In genomic region chr3:2822611-2823010, GRCh38 we compare ENCODE assay signal across 30 cellular contexts.
"Had no signal": no experiment of that assay in that cellular context is flagged by ENCODE, and none has a peak within 500 bp of the region (broad histone marks: within the 10 kb centered on the region; RNA-seq: fewer than 3 reads in every experiment).

No MANE protein-coding gene starts in this region.

- H3K27ac Mint-ChIP-seq: activated CD4-positive, alpha-beta memory T cell treated with anti-CD3 and anti-CD28 coated beads for 36 hours; activated CD4-positive, alpha-beta T cell treated with anti-CD3 and anti-CD28 coated beads for 36 hours; activated CD4-positive, alpha-beta T cell treated with anti-CD3 and anti-CD28 coated beads, Interleukin-2, amount 10 ng/mL, durations not matched to agents 24 days and 14 days; activated CD8-positive, alpha-beta memory T cell treated with anti-CD3 and anti-CD28 coated beads, Interleukin-2, amount 10 ng/mL, durations not matched to agents 7 days and 5 days; activated CD8-positive, alpha-beta T cell treated with anti-CD3 and anti-CD28 coated beads, Interleukin-2, amount 10 ng/mL, durations not matched to agents 7 days and 5 days; activated naive CD4-positive, alpha-beta T cell treated with anti-CD3 and anti-CD28 coated beads, Interleukin-2, amount 10 ng/mL, durations not matched to agents 7 days and 5 days; activated naive CD4-positive, alpha-beta T cell treated with anti-CD3 and anti-CD28 coated beads, Interleukin-2, amount 50 U/mL, for 72 hours; activated naive CD8-positive, alpha-beta T cell treated with anti-CD3 and anti-CD28 coated beads, Interleukin-2, amount 10 ng/mL, durations not matched to agents 7 days and 5 days; activated T-helper 1 cell treated with anti-CD3 and anti-CD28 coated beads, Interleukin-12 subunit alpha, Interleukin-12 subunit beta, Interleukin-2, Interleukin-4 antibody, amounts not matched to agents 30 ng/mL and 10 ng/mL and 1 ng/mL, durations not matched to agents 14 hours and 24 hours and 36 hours; activated T-helper 2 cell treated with anti-CD3 and anti-CD28 coated beads, Interferon-gamma antibody, Interleukin-2, Interleukin-4, amounts not matched to agents 10 μg/mL and 5 μg/mL and 100 μg/mL, durations not matched to agents 14 hours and 24 hours and 36 hours; dendritic cell treated with granulocyte-macrophage colony-stimulating factor and Interleukin-4, amounts not matched to agents 40 ng/mL and 50 ng/mL, for 4 days; endodermal cell had no signal

- H3K36me3 ChIP-seq: brain microvascular endothelial cell, colonic mucosa, gastrocnemius medialis had no signal

- H3K27me3 ChIP-seq: ascending aorta, brain microvascular endothelial cell, colonic mucosa, dorsolateral prefrontal cortex, foreskin keratinocyte, gastrocnemius medialis had no signal

- H3K4me3 Mint-ChIP-seq: activated CD4-positive, alpha-beta memory T cell treated with anti-CD3 and anti-CD28 coated beads for 36 hours; activated CD4-positive, alpha-beta T cell treated with anti-CD3 and anti-CD28 coated beads for 36 hours; activated CD4-positive, alpha-beta T cell treated with anti-CD3 and anti-CD28 coated beads, Interleukin-2, amount 10 ng/mL, durations not matched to agents 24 days and 14 days; activated CD8-positive, alpha-beta memory T cell treated with anti-CD3 and anti-CD28 coated beads, Interleukin-2, amount 10 ng/mL, durations not matched to agents 7 days and 5 days; activated CD8-positive, alpha-beta T cell treated with anti-CD3 and anti-CD28 coated beads, Interleukin-2, amount 10 ng/mL, durations not matched to agents 7 days and 5 days; activated naive CD4-positive, alpha-beta T cell treated with anti-CD3 and anti-CD28 coated beads, Interleukin-2, amount 10 ng/mL, durations not matched to agents 7 days and 5 days; activated naive CD8-positive, alpha-beta T cell treated with anti-CD3 and anti-CD28 coated beads, Interleukin-2, amount 10 ng/mL, durations not matched to agents 7 days and 5 days; activated T-helper 1 cell treated with anti-CD3 and anti-CD28 coated beads, Interleukin-12 subunit alpha, Interleukin-12 subunit beta, Interleukin-2, Interleukin-4 antibody, amounts not matched to agents 30 ng/mL and 10 ng/mL and 1 ng/mL, durations not matched to agents 14 hours and 24 hours and 36 hours; central memory CD8-positive, alpha-beta T cell; dendritic cell treated with granulocyte-macrophage colony-stimulating factor and Interleukin-4, amounts not matched to agents 40 ng/mL and 50 ng/mL, for 4 days; endodermal cell had no signal

- FAIRE-seq: bronchial epithelial cell had no signal

- H3K9me3 ChIP-seq: ascending aorta, colonic mucosa, gastrocnemius medialis had no signal

- H3K4me1 ChIP-seq: ascending aorta, colonic mucosa, foreskin keratinocyte, gastrocnemius medialis had no signal

- H3K36me3 Mint-ChIP-seq: activated CD4-positive, alpha-beta memory T cell treated with anti-CD3 and anti-CD28 coated beads for 36 hours; activated CD8-positive, alpha-beta memory T cell treated with anti-CD3 and anti-CD28 coated beads, Interleukin-2, amount 10 ng/mL, durations not matched to agents 7 days and 5 days; activated naive CD4-positive, alpha-beta T cell treated with anti-CD3 and anti-CD28 coated beads, Interleukin-2, amount 10 ng/mL, durations not matched to agents 7 days and 5 days; activated naive CD4-positive, alpha-beta T cell treated with anti-CD3 and anti-CD28 coated beads, Interleukin-2, amount 50 U/mL, for 72 hours; activated naive CD8-positive, alpha-beta T cell treated with anti-CD3 and anti-CD28 coated beads, Interleukin-2, amount 10 ng/mL, durations not matched to agents 7 days and 5 days had no signal

- H3K4me3 ChIP-seq: ascending aorta, colonic mucosa, dorsolateral prefrontal cortex, gastrocnemius medialis had no signal

- DNase-seq: activated CD4-positive, alpha-beta memory T cell treated with anti-CD3 and anti-CD28 coated beads for 36 hours; activated CD4-positive, alpha-beta T cell treated with anti-CD3 and anti-CD28 coated beads for 36 hours; activated CD4-positive, alpha-beta T cell treated with anti-CD3 and anti-CD28 coated beads, Interleukin-2, amount 10 ng/mL, durations not matched to agents 24 days and 14 days; activated CD4-positive, CD25-positive, alpha-beta regulatory T cell; activated CD4-positive, CD25-positive, alpha-beta regulatory T cell treated with anti-CD3 and anti-CD28 coated beads, Interleukin-2, amount 50 U/mL, for 72 hours; activated CD8-positive, alpha-beta memory T cell treated with anti-CD3 and anti-CD28 coated beads, Interleukin-2, amount 10 ng/mL, durations not matched to agents 7 days and 5 days; activated CD8-positive, alpha-beta memory T cell treated with anti-CD3 and anti-CD28 coated beads, Interleukin-2, amount 50 U/mL, for 4 hours; activated CD8-positive, alpha-beta T cell treated with anti-CD3 and anti-CD28 coated beads, Interleukin-2, amount 10 ng/mL, durations not matched to agents 7 days and 5 days; activated effector memory CD4-positive, alpha-beta T cell treated with anti-CD3 and anti-CD28 coated beads, Interleukin-2, amount 50 U/mL, for 16 hours; activated naive CD4-positive, alpha-beta T cell; activated naive CD4-positive, alpha-beta T cell treated with anti-CD3 and anti-CD28 coated beads, Interleukin-2, amount 10 ng/mL, durations not matched to agents 7 days and 5 days; activated naive CD8-positive, alpha-beta T cell treated with anti-CD3 and anti-CD28 coated beads, Interleukin-2, amount 10 ng/mL, durations not matched to agents 7 days and 5 days; activated T-cell treated with anti-CD3 and anti-CD28 coated beads, Interleukin-2, amount 50 U/mL, for 1 hour; activated T-cell treated with anti-CD3 and anti-CD28 coated beads, Interleukin-2, amount 50 U/mL, for 48 hours; brain microvascular endothelial cell; colonic mucosa; effector memory CD4-positive, alpha-beta T cell; endodermal cell; gastrocnemius medialis; T-helper 2 cell had no signal

- H3K9me3 Mint-ChIP-seq: activated CD4-positive, alpha-beta memory T cell treated with anti-CD3 and anti-CD28 coated beads for 36 hours; activated CD4-positive, alpha-beta T cell treated with anti-CD3 and anti-CD28 coated beads, Interleukin-2, amount 10 ng/mL, durations not matched to agents 24 days and 14 days; activated naive CD4-positive, alpha-beta T cell treated with anti-CD3 and anti-CD28 coated beads, Interleukin-2, amount 10 ng/mL, durations not matched to agents 7 days and 5 days; activated naive CD4-positive, alpha-beta T cell treated with anti-CD3 and anti-CD28 coated beads, Interleukin-2, amount 50 U/mL, for 72 hours; activated naive CD8-positive, alpha-beta T cell treated with anti-CD3 and anti-CD28 coated beads, Interleukin-2, amount 10 ng/mL, durations not matched to agents 7 days and 5 days; activated T-helper 1 cell treated with anti-CD3 and anti-CD28 coated beads, Interleukin-12 subunit alpha, Interleukin-12 subunit beta, Interleukin-2, Interleukin-4 antibody, amounts not matched to agents 30 ng/mL and 10 ng/mL and 1 ng/mL, durations not matched to agents 14 hours and 24 hours and 36 hours; activated T-helper 2 cell treated with anti-CD3 and anti-CD28 coated beads, Interferon-gamma antibody, Interleukin-2, Interleukin-4, amounts not matched to agents 10 μg/mL and 5 μg/mL and 100 μg/mL, durations not matched to agents 14 hours and 24 hours and 36 hours; central memory CD8-positive, alpha-beta T cell; dendritic cell treated with granulocyte-macrophage colony-stimulating factor and Interleukin-4, amounts not matched to agents 40 ng/mL and 50 ng/mL, for 4 days; endodermal cell had no signal

- H3K27ac ChIP-seq: ascending aorta, brain microvascular endothelial cell, colonic mucosa, foreskin keratinocyte, gastrocnemius medialis had no signal

- ATAC-seq: activated CD4-positive, alpha-beta T cell treated with anti-CD3 and anti-CD28 coated beads for 36 hours; activated CD8-positive, alpha-beta memory T cell treated with anti-CD3 and anti-CD28 coated beads, Interleukin-2, amount 10 ng/mL, durations not matched to agents 7 days and 5 days; activated CD8-positive, alpha-beta T cell treated with anti-CD3 and anti-CD28 coated beads, Interleukin-2, amount 10 ng/mL, durations not matched to agents 7 days and 5 days; activated naive CD4-positive, alpha-beta T cell treated with anti-CD3 and anti-CD28 coated beads, Interleukin-2, amount 50 U/mL, for 72 hours; esophagus mucosa; foreskin keratinocyte; gastrocnemius medialis had no signal

- H3K4me1 Mint-ChIP-seq: activated CD4-positive, alpha-beta T cell treated with anti-CD3 and anti-CD28 coated beads for 36 hours; activated CD4-positive, alpha-beta T cell treated with anti-CD3 and anti-CD28 coated beads, Interleukin-2, amount 10 ng/mL, durations not matched to agents 24 days and 14 days; activated CD8-positive, alpha-beta memory T cell treated with anti-CD3 and anti-CD28 coated beads, Interleukin-2, amount 10 ng/mL, durations not matched to agents 7 days and 5 days; activated naive CD4-positive, alpha-beta T cell treated with anti-CD3 and anti-CD28 coated beads, Interleukin-2, amount 10 ng/mL, durations not matched to agents 7 days and 5 days; activated naive CD8-positive, alpha-beta T cell treated with anti-CD3 and anti-CD28 coated beads, Interleukin-2, amount 10 ng/mL, durations not matched to agents 7 days and 5 days; central memory CD8-positive, alpha-beta T cell; endodermal cell had no signal

- H3K27me3 Mint-ChIP-seq: activated CD4-positive, alpha-beta memory T cell treated with anti-CD3 and anti-CD28 coated beads for 36 hours; activated CD4-positive, alpha-beta T cell treated with anti-CD3 and anti-CD28 coated beads, Interleukin-2, amount 10 ng/mL, durations not matched to agents 24 days and 14 days; activated CD8-positive, alpha-beta memory T cell treated with anti-CD3 and anti-CD28 coated beads, Interleukin-2, amount 10 ng/mL, durations not matched to agents 7 days and 5 days; activated naive CD4-positive, alpha-beta T cell treated with anti-CD3 and anti-CD28 coated beads, Interleukin-2, amount 10 ng/mL, durations not matched to agents 7 days and 5 days; activated naive CD8-positive, alpha-beta T cell treated with anti-CD3 and anti-CD28 coated beads, Interleukin-2, amount 10 ng/mL, durations not matched to agents 7 days and 5 days; central memory CD8-positive, alpha-beta T cell; dendritic cell treated with granulocyte-macrophage colony-stimulating factor and Interleukin-4, amounts not matched to agents 40 ng/mL and 50 ng/mL, for 4 days had no signal
